7 cellular contexts compared by ENCODE assay signal in the genomic region with DNA sequence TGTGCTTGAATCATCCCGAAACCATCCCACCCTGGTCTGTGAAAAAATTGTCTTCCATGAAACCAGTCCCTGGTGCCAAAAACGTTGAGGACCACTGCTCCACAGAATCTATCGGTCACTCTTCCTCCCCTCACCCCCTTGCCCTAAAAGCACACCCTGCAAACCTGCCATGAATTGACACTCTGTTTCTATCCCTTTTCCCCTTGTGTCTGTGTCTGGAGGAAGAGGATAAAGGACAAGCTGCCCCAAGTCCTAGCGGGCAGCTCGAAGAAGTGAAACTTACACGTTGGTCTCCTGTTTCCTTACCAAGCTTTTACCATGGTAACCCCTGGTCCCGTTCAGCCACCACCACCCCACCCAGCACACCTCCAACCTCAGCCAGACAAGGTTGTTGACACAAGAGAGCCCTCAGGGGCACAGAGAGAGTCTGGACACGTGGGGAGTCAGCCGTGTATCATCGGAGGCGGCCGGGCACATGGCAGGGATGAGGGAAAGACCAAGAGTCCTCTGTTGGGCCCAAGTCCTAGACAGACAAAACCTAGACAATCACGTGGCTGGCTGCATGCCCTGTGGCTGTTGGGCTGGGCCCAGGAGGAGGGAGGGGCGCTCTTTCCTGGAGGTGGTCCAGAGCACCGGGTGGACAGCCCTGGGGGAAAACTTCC. TPM values are rescaled to one million over a fixed set of nuclear protein-coding genes. Genes with fewer than 3 reads are reported as not detected.
DNase-seq lines count a peak whose midpoint lies in the region; ATAC-seq and TF ChIP-seq lines count a peak whose summit lies in the region.

No MANE protein-coding gene starts in this region.

- peak; percentile 88 for DNase-seq in HK-2 (ENCODE audit: unreplicated experiment)
- DNase-seq in adrenal gland, result peak; percentile 67 to 85 (median 82)
- DNase-seq in kidney epithelial cell (ENCODE audit: low read depth), result peak; percentile 65
- DNase-seq in substantia nigra (lab: John Stamatoyannopoulos, UW), result peak in 29 of 49 donors; percentile 1 to 57 (median 25)

- H3K27me3 ChIP-seq in adrenal gland (no peaks in the 10 kb centered on the region), kidney epithelial cell (ENCODE audit: control insufficient read depth, insufficient read depth, low read length) (no peaks in the 10 kb centered on the region)

- H3K27ac ChIP-seq in adrenal gland (peak overlapping the region; percentile 43 to 86 (median 61)), substantia nigra (ENCODE audit: low read depth, low read length, poor library complexity, severe bottlenecking) (no peak overlapping the region)

- peaks cover 24 to 40% of the 10 kb centered on the region in 2 donors for H3K4me1 ChIP-seq in adrenal gland (replicated peaks in 1 of 2)

- 31 to 44% (median 36%) methylated on average over 9 to 15 of the region's 15 CpGs for WGBS in adrenal gland, 4 donors

- TF ChIP-seq POLR2A in adrenal gland (IDR thresholded peaks at IDR 0.05), result no peak

- H3K4me3 ChIP-seq in adrenal gland (peak overlapping the region in 1 of 4 donors; percentile 1), kidney epithelial cell (ENCODE audit: low read depth, low read length) (no peak overlapping the region)

- TF ChIP-seq CTCF in adrenal gland (IDR thresholded peaks at IDR 0.05), result no peak
- TF ChIP-seq CTCF in kidney epithelial cell (IDR thresholded peaks at IDR 0.05; ENCODE audit: insufficient read depth, low read length, poor library complexity, severe bottlenecking), result no peak

- ATAC-seq in GM19372 (IDR thresholded peaks at IDR 0.05; ENCODE audit: low read depth, unreplicated experiment) (peak; percentile 43), GM19328 (IDR thresholded peaks at IDR 0.05; ENCODE audit: unreplicated experiment) (no peak), GM21576 (IDR thresholded peaks at IDR 0.05; ENCODE audit: unreplicated experiment) (no peak)

- intact Hi-C loops in adrenal gland (cut with DNase I), result no loop called here

- no peaks in the 10 kb centered on the region for H3K36me3 ChIP-seq in adrenal gland (replicated peaks in 1 of 2)
- no peaks in the 10 kb centered on the region for H3K36me3 ChIP-seq in kidney epithelial cell (ENCODE audit: control insufficient read depth, insufficient read depth, low read length)

- H3K9me3 ChIP-seq in adrenal gland (replicated peaks in 1 of 3), result no peaks in the 10 kb centered on the region

RNA-seq across cellular contexts. Expression of gene SERPINE1, which starts 0.8 kb away (rescaled TPM):
- total RNA-seq in adrenal gland, result 100 to 1,000 TPM in 1 of 8 donors, 10 to 100 TPM in 6, 1 to 10 TPM in 1; 7.0 to 118 (median 34.7) TPM
- 10 to 100 TPM in 2 of 3 donors, 1 to 10 TPM in 1; 9.1 to 23.1 (median 23.0) TPM for polyA plus RNA-seq in adrenal gland
- 229 and 245 TPM in 2 replicates for total RNA-seq in kidney epithelial cell

RNA-seq across cellular contexts. Expression of gene AP1S1, which starts 28.2 kb away (rescaled TPM):
- total RNA-seq in adrenal gland, result 10 to 100 TPM; 26.9 to 66.1 (median 43.6) TPM
- polyA plus RNA-seq in adrenal gland, result 10 to 100 TPM; 20.4 to 35.4 (median 30.0) TPM
- 155 and 183 TPM in 2 replicates for total RNA-seq in kidney epithelial cell

RNA-seq across cellular contexts. Expression of gene VGF, which starts 39.2 kb away (rescaled TPM):
- total RNA-seq in adrenal gland (10 to 100 TPM in 2 of 8 donors, 1 to 10 TPM in 2, under 1 TPM in 1, not detected in 3; 0.97 to 14.3 (median 2.0) TPM), kidney epithelial cell (17.5 and 17.8 TPM in 2 replicates)
- 10 to 100 TPM in 1 of 3 donors, 1 to 10 TPM in 2; 1.9 to 12.8 (median 4.6) TPM for polyA plus RNA-seq in adrenal gland

RNA-seq across cellular contexts. Expression of gene TRIM56, which starts 40.8 kb away (rescaled TPM):
- total RNA-seq in adrenal gland (10 to 100 TPM; 21.3 to 57.3 (median 33.5) TPM), kidney epithelial cell (15.8 and 16.7 TPM in 2 replicates)
- polyA plus RNA-seq in adrenal gland, result 10 to 100 TPM in 2 of 3 donors, 1 to 10 TPM in 1; 8.3 to 24.1 (median 16.3) TPM

RNA-seq across cellular contexts. Expression of gene NAT16, which starts 54.0 kb away (rescaled TPM):
- under 1 TPM in 1 of 8 donors, not detected in 7; 0.14 TPM for total RNA-seq in adrenal gland
- polyA plus RNA-seq in adrenal gland, result not detected
- not detected in 2 replicates for total RNA-seq in kidney epithelial cell

Comparison
In these comparisons a context has a peak if more than half of its experiments do, and no peak if none do; other contexts are left out.
1. DNase-seq: peak in every context shown above with its lines; median percentile 88 in HK-2; 82 in adrenal gland; 65 in kidney epithelial cell; 25 in substantia nigra.